In the genomic region with DNA sequence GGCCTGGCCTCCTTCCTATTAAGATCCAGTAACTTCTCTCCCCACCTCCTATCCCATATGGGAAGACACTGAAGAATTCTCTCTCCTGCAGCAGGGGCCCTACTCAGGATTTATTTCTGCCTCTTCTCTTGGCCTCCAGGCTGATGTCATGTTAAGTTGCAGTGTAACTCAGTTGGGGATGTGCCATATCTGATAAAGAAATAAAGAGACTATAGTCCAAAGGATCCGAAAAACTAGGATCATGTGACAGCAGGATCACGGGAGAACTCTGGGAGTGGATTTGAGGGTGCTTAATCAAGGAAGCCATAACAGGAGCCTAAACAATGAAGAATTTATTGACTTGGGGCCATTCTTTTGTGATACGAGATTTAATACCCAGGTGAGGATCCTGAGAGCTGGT, we compare ENCODE assay signal across 20 cellular contexts. TPM values are rescaled to one million over a fixed set of nuclear protein-coding genes. Genes with fewer than 3 reads are reported as not detected.
DNase-seq lines count a peak whose midpoint lies in the region; ATAC-seq and TF ChIP-seq lines count a peak whose summit lies in the region.
"Had no signal": no experiment of that assay in that cellular context is flagged by ENCODE, and none has a peak within 500 bp of the region (broad histone marks: within the 10 kb centered on the region; RNA-seq: fewer than 3 reads in every experiment).

No MANE protein-coding gene starts in this region.

- no peak overlapping the region for H3K4me3 ChIP-seq in right atrium auricular region
- H3K4me3 ChIP-seq in adrenal gland, result no peak overlapping the region
- H3K4me3 ChIP-seq in SJCRH30, result no peak overlapping the region
- H3K4me3 ChIP-seq: GM23338 had no signal

- H3K27ac ChIP-seq in right atrium auricular region, result no peak overlapping the region
- H3K27ac ChIP-seq in adrenal gland, result no peak overlapping the region
- no peak overlapping the region for H3K27ac ChIP-seq in SJCRH30

- DNase-seq in COLO829 (ENCODE audit: low spot score) (peak; percentile 53), RPMI7951 (ENCODE audit: low read depth) (peak; percentile 35), mucosa of gallbladder (ENCODE audit: low spot score) (peak; percentile 29), right atrium auricular region (ENCODE audit: low spot score) (no peak), adrenal gland (no peak), SJCRH30 (no peak)
- DNase-seq in activated CD4-positive, alpha-beta T cell treated with anti-CD3 and anti-CD28 coated beads for 4 hours, result no peak
- DNase-seq: ACHN; BE2C; Calu3; CD4-positive, alpha-beta memory T cell; DMS79 treated with DMSO at 0.1 percent for 48 hours; GF-D8; H7; HFFc6 had no signal

- H3K36me3 ChIP-seq in right atrium auricular region, result no peaks in the 10 kb centered on the region
- no peaks in the 10 kb centered on the region for H3K36me3 ChIP-seq in adrenal gland (replicated peaks in 1 of 2)
- H3K36me3 ChIP-seq in SJCRH30, result no peaks in the 10 kb centered on the region
- H3K36me3 ChIP-seq: BE2C had no signal

- H3K9me3 ChIP-seq in right atrium auricular region (peaks cover 0 to 3% of the 10 kb centered on the region in 2 donors), adrenal gland (replicated peaks in 1 of 3) (no peaks in the 10 kb centered on the region), SJCRH30 (replicated peaks) (no peaks in the 10 kb centered on the region)
- H3K9me3 ChIP-seq: BE2C had no signal

- no peaks in the 10 kb centered on the region for H3K27me3 ChIP-seq in right atrium auricular region
- H3K27me3 ChIP-seq in adrenal gland, result no peaks in the 10 kb centered on the region
- H3K27me3 ChIP-seq in SJCRH30, result no peaks in the 10 kb centered on the region
- H3K27me3 ChIP-seq: BE2C had no signal

- TF ChIP-seq POLR2A in adrenal gland (IDR thresholded peaks at IDR 0.05), result no peak

- no peak for TF ChIP-seq CTCF in right atrium auricular region (IDR thresholded peaks at IDR 0.05)
- TF ChIP-seq CTCF in adrenal gland (IDR thresholded peaks at IDR 0.05), result no peak

- peak; percentile 3 for ATAC-seq in esophagus mucosa
- ATAC-seq: GM23338, HCT116 had no signal

- intact Hi-C loops in adrenal gland (cut with DNase I), result no loop called here

- 58 to 78% (median 71%) methylated on average over 3 of the region's 3 CpGs for WGBS in adrenal gland, 4 donors

- H3K4me1 ChIP-seq in right atrium auricular region (no peaks in the 10 kb centered on the region), adrenal gland (replicated peaks in 1 of 2) (no peaks in the 10 kb centered on the region), SJCRH30 (no peaks in the 10 kb centered on the region)
- H3K4me1 ChIP-seq: BE2C had no signal

RNA-seq across cellular contexts. Expression of a gene that starts 38.5 kb away (rescaled TPM):
- not detected in 2 replicates for total RNA-seq in RPMI7951 (2014; rRNA removed; shearing (Covaris generic))
- total RNA-seq in esophagus mucosa, result not detected
- not detected for total RNA-seq in mucosa of gallbladder
- not detected for total RNA-seq in right atrium auricular region
- not detected for total RNA-seq in adrenal gland
- polyA plus RNA-seq in adrenal gland, result not detected
- not detected in 2 replicates for total RNA-seq in SJCRH30 (2014; rRNA removed; shearing (Covaris generic))
- total RNA-seq: Calu3; CD4-positive, alpha-beta memory T cell; GM23338; H7; HFFc6 had no signal
- polyA plus RNA-seq: CD14-positive monocyte; CD4-positive, alpha-beta memory T cell; GM23338; IgD-negative memory B cell had no signal

RNA-seq across cellular contexts. Expression of a gene that starts 46.4 kb away (rescaled TPM):
- not detected in 2 replicates for total RNA-seq in RPMI7951 (2014; rRNA removed; shearing (Covaris generic))
- total RNA-seq in esophagus mucosa, result 1,379 TPM
- 1.4 TPM for total RNA-seq in mucosa of gallbladder
- total RNA-seq in right atrium auricular region, result not detected
- total RNA-seq in adrenal gland, result under 1 TPM in 2 of 8 donors, not detected in 6; 0.14 to 0.17 TPM
- polyA plus RNA-seq in adrenal gland, result under 1 TPM; 0.13 to 0.84 (median 0.56) TPM
- not detected in 2 replicates for total RNA-seq in SJCRH30 (2014; rRNA removed; shearing (Covaris generic))
- total RNA-seq: Calu3; CD4-positive, alpha-beta memory T cell; GM23338 had no signal
- polyA plus RNA-seq: CD14-positive monocyte; CD4-positive, alpha-beta memory T cell; IgD-negative memory B cell had no signal

Comparison
In these comparisons a context has a peak if more than half of its experiments do, and no peak if none do; other contexts are left out.
1. DNase-seq: peak in COLO829 (single experiment), RPMI7951 (single experiment) and mucosa of gallbladder (single experiment); none in activated CD4-positive, alpha-beta T cell treated with anti-CD3 and anti-CD28 coated beads for 4 hours (0 of 2), right atrium auricular region (single experiment), adrenal gland (0 of 7) and SJCRH30 (0 of 2).
2. RNA of a gene that starts 46.4 kb away (total RNA-seq): 1,379 TPM in esophagus mucosa (single experiment); 1.4 TPM in mucosa of gallbladder (single experiment), not detected in RPMI7951, not detected in right atrium auricular region, 0.14 to 0.17 TPM in adrenal gland and not detected in SJCRH30; every median in the first group is over 100 times any median in the second.